Comparison of ENCODE assay signal across 1 cellular context in genomic region chr10:15136960-15137359, GRCh38.
TF ChIP-seq lines count a peak whose summit lies in the region.

No MANE protein-coding gene starts in this region.

TF ChIP-seq in IMR-90, 13 proteins besides CTCF, POLR2A, EP300 and RAD21 (continued from another document):
- TF ChIP-seq USF2 (IDR thresholded peaks at IDR 0.05; ENCODE audit: low read depth, low read length), result no peak
- TF ChIP-seq CEBPB (IDR thresholded peaks at IDR 0.05; ENCODE audit: low read depth, low read length), result no peak
- TF ChIP-seq SMC3 (IDR thresholded peaks at IDR 0.05; ENCODE audit: low read depth, low read length), result no peak
- no peak for TF ChIP-seq MAFK (IDR thresholded peaks at IDR 0.05; ENCODE audit: low read depth, low read length)
- TF ChIP-seq BHLHE40 (IDR thresholded peaks at IDR 0.05; ENCODE audit: low read depth, low read length), result no peak
- no peak for TF ChIP-seq MXI1 (IDR thresholded peaks at IDR 0.05; ENCODE audit: borderline replicate concordance, low read depth, low read length)
